In the genomic region with DNA sequence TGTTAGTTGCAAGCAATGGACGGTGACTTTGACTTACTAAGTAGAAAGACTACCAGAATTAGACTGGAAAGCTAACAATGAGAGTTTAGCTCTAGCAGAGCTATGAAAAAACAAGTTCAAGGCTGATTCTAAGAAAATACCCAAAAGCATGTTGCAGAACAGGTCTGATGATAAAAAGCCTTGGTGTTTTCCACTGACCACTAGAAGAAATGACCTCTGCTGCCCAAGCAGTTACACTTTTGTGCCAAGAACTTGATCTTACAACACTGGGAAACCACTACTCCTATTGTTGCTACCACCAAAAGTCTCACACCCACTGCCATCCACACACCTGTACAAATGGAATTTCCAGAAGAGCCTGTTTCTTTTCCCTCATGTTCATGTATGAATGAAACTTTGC, we compare ENCODE assay signal across 9 cellular contexts.
"Had no signal": no experiment of that assay in that cellular context is flagged by ENCODE, and none has a peak within 500 bp of the region (broad histone marks: within the 10 kb centered on the region; RNA-seq: fewer than 3 reads in every experiment).

No MANE protein-coding gene starts in this region.

- H3K9ac ChIP-seq: GM23248 had no signal

- ATAC-seq: HCT116 had no signal

- H3K36me3 ChIP-seq: HAP-1 had no signal

- H3K4me3 Mint-ChIP-seq: HFFc6 had no signal

- H3K4me3 ChIP-seq: GM23248, HAP-1 had no signal

- H3K27ac Mint-ChIP-seq: HFFc6 had no signal

- H3K9me3 Mint-ChIP-seq: HFFc6 had no signal

- FAIRE-seq: HTR-8/SVneo had no signal

- H3K4me1 ChIP-seq: HAP-1 had no signal

- H3K27ac ChIP-seq: GM23248 had no signal

- DNase-seq: GM23248, GOT3, H7, HFFc6, IMR-90, KBM-7 had no signal

- H3K9me3 ChIP-seq: HAP-1 had no signal
